Comparison of ENCODE assay signal across 7 cellular contexts in genomic region chr1:222306011-222306410, GRCh38.
"Had no signal": no experiment of that assay in that cellular context is flagged by ENCODE, and none has a peak within 500 bp of the region (broad histone marks: within the 10 kb centered on the region; RNA-seq: fewer than 3 reads in every experiment).

No MANE protein-coding gene starts in this region.

- H3K4me3 ChIP-seq: K562 had no signal

- H3K27ac ChIP-seq: HL-60, KMS-11 had no signal

- H3K27ac Mint-ChIP-seq: IgD-negative memory B cell had no signal

- H3K36me3 Mint-ChIP-seq: IgD-negative memory B cell had no signal

- H3K4me3 Mint-ChIP-seq: IgD-negative memory B cell had no signal

- H3K9me3 Mint-ChIP-seq: IgD-negative memory B cell had no signal

- H3K9ac ChIP-seq: KMS-11 had no signal

- DNase-seq: IMR-90, KBM-7, KG1 had no signal

- H3K4me2 ChIP-seq: KMS-11 had no signal
